ENCODE assay signal across 8 cellular contexts in genomic region chrX:46913710-46914109, GRCh38. TPM values are rescaled to one million over a fixed set of nuclear protein-coding genes. Genes with fewer than 3 reads are reported as not detected.
A peak's percentile ranks its signal among the peaks of the same experiment; 100 is the strongest.
DNase-seq lines count a peak whose midpoint lies in the region; ATAC-seq lines count a peak whose summit lies in the region.

No MANE protein-coding gene starts in this region.

- H3K4me2 ChIP-seq in skeletal muscle satellite cell (ENCODE audit: low read length), result peak overlapping the region; percentile 85

- no peaks in the 10 kb centered on the region for H3K36me3 Mint-ChIP-seq in activated CD4-positive, alpha-beta memory T cell treated with anti-CD3 and anti-CD28 coated beads, Interleukin-2, amount 10 ng/mL, durations not matched to agents 7 days and 5 days (ENCODE audit: low read depth)

- POLR2A ChIA-PET in activated CD4-positive, alpha-beta memory T cell treated with anti-CD3 and anti-CD28 coated beads, Interleukin-2, amount 10 ng/mL, durations not matched to agents 7 days and 5 days (lab: Charles Lee), result no interaction called here

- H3K4me3 ChIP-seq in right cardiac atrium (ENCODE audit: low read length) (peak overlapping the region; percentile 66), skeletal muscle satellite cell (ENCODE audit: low read length) (peak overlapping the region; percentile 86)

- peaks cover 40% of the 10 kb centered on the region for H3K27me3 Mint-ChIP-seq in activated CD4-positive, alpha-beta memory T cell treated with anti-CD3 and anti-CD28 coated beads, Interleukin-2, amount 10 ng/mL, durations not matched to agents 7 days and 5 days

- ATAC-seq in Right ventricle myocardium superior (ENCODE audit: poor library complexity), result peak; percentile 3
- no peak for ATAC-seq in Right ventricle myocardium inferior
- ATAC-seq in right cardiac atrium, result no peak
- ATAC-seq in HG02973 (IDR thresholded peaks at IDR 0.05; ENCODE audit: unreplicated experiment), result no peak
- no peak for ATAC-seq in HG03354 (IDR thresholded peaks at IDR 0.05; ENCODE audit: poor library complexity, severe bottlenecking, unreplicated experiment)
- no peak for ATAC-seq in GM18867 (IDR thresholded peaks at IDR 0.05; ENCODE audit: unreplicated experiment)

- peak overlapping the region; percentile 73 for H3K4me3 Mint-ChIP-seq in activated CD4-positive, alpha-beta memory T cell treated with anti-CD3 and anti-CD28 coated beads, Interleukin-2, amount 10 ng/mL, durations not matched to agents 7 days and 5 days

- no peaks in the 10 kb centered on the region for H3K9me3 Mint-ChIP-seq in activated CD4-positive, alpha-beta memory T cell treated with anti-CD3 and anti-CD28 coated beads, Interleukin-2, amount 10 ng/mL, durations not matched to agents 7 days and 5 days

- CTCF ChIA-PET in activated CD4-positive, alpha-beta memory T cell treated with anti-CD3 and anti-CD28 coated beads, Interleukin-2, amount 10 ng/mL, durations not matched to agents 7 days and 5 days (lab: Charles Lee), result interaction anchor here (0.6 to 2.3 kb wide), 2 partner anchors 10 to 80 kb away, joined by 4 to 7 read pairs; no protein-coding TSS in a partner anchor

- H3K27me3 ChIP-seq in right cardiac atrium (ENCODE audit: control insufficient read depth, insufficient read depth), result no peaks in the 10 kb centered on the region
- peaks cover 9% of the 10 kb centered on the region for H3K27me3 ChIP-seq in skeletal muscle satellite cell (ENCODE audit: control insufficient read depth, insufficient read depth, low read length)

- DNase-seq in Right ventricle myocardium superior, result peak; percentile 26
- no peak for DNase-seq in Right ventricle myocardium inferior (ENCODE audit: missing footprints)
- no peak for DNase-seq in activated CD4-positive, alpha-beta memory T cell treated with anti-CD3 and anti-CD28 coated beads, Interleukin-2, amount 10 ng/mL, durations not matched to agents 7 days and 5 days
- peak in 2 of 3 donors; percentile 16 to 41 for DNase-seq in right cardiac atrium

- no peak overlapping the region for H3K27ac Mint-ChIP-seq in activated CD4-positive, alpha-beta memory T cell treated with anti-CD3 and anti-CD28 coated beads, Interleukin-2, amount 10 ng/mL, durations not matched to agents 7 days and 5 days

- H3K36me3 ChIP-seq in skeletal muscle satellite cell (ENCODE audit: insufficient read depth, low read length), result no peaks in the 10 kb centered on the region

- H3K4me1 ChIP-seq in right cardiac atrium (ENCODE audit: control insufficient read depth, insufficient read depth, low read length), result no peaks in the 10 kb centered on the region
- H3K4me1 ChIP-seq in skeletal muscle satellite cell (ENCODE audit: control insufficient read depth, insufficient read depth, low read length), result no peaks in the 10 kb centered on the region

- no peak overlapping the region for H3K27ac ChIP-seq in right cardiac atrium (ENCODE audit: low read length)

- no peaks in the 10 kb centered on the region for H3K9me3 ChIP-seq in right cardiac atrium (ENCODE audit: control insufficient read depth, low read length)
- no peaks in the 10 kb centered on the region for H3K9me3 ChIP-seq in skeletal muscle satellite cell (replicated peaks; ENCODE audit: low read length)

- 2% methylated on average over 14 of the region's 14 CpGs for WGBS in right cardiac atrium

- peaks cover 16% of the 10 kb centered on the region for H3K4me1 Mint-ChIP-seq in activated CD4-positive, alpha-beta memory T cell treated with anti-CD3 and anti-CD28 coated beads, Interleukin-2, amount 10 ng/mL, durations not matched to agents 7 days and 5 days

- peak overlapping the region; percentile 71 for H3K9ac ChIP-seq in skeletal muscle satellite cell (ENCODE audit: low read depth, low read length)

- intact Hi-C loops in Right ventricle myocardium superior (cut with DNase I) (no loop called here), Right ventricle myocardium inferior (cut with DNase I) (loop anchor here (2.0 kb wide), 1 partner anchor 65 kb away; no protein-coding TSS in a partner anchor), right cardiac atrium (cut with DNase I) (no loop called here)

RNA-seq across cellular contexts. Expression of gene JADE3, which starts 1.5 kb away (rescaled TPM):
- total RNA-seq in Right ventricle myocardium superior (7.8 TPM), Right ventricle myocardium inferior (9.0 TPM), right cardiac atrium (1 to 10 TPM; 5.7 to 6.7 (median 6.4) TPM)
- 1 to 10 TPM; 1.5 to 2.2 TPM for total RNA-seq in activated CD4-positive, alpha-beta memory T cell treated with anti-CD3 and anti-CD28 coated beads, Interleukin-2, amount 10 ng/mL, durations not matched to agents 7 days and 5 days
- 2.5 TPM for polyA plus RNA-seq in right cardiac atrium
- 2.2 and 2.3 TPM in 2 replicates for total RNA-seq in skeletal muscle satellite cell (2012; rRNA removed)

Comparison
In these comparisons a context has a peak if more than half of its experiments do, and no peak if none do; other contexts are left out.
1. DNase-seq: peak in Right ventricle myocardium superior (single experiment) and right cardiac atrium (2 of 3); none in Right ventricle myocardium inferior (single experiment) and activated CD4-positive, alpha-beta memory T cell treated with anti-CD3 and anti-CD28 coated beads, Interleukin-2, amount 10 ng/mL, durations not matched to agents 7 days and 5 days (single experiment).